Comparison of ENCODE assay signal across 12 cellular contexts in genomic region chr7:112970771-112971170, GRCh38.
A peak's percentile ranks its signal among the peaks of the same experiment; 100 is the strongest.
DNase-seq lines count a peak whose midpoint lies in the region; ATAC-seq and TF ChIP-seq lines count a peak whose summit lies in the region.
"Had no signal": no experiment of that assay in that cellular context is flagged by ENCODE, and none has a peak within 500 bp of the region (broad histone marks: within the 10 kb centered on the region; RNA-seq: fewer than 3 reads in every experiment).

No MANE protein-coding gene starts in this region.

- H3K27me3 ChIP-seq in OCI-LY1 (ENCODE audit: insufficient read depth, low read length), result no peaks in the 10 kb centered on the region
- H3K27me3 ChIP-seq: tibial nerve had no signal

- DNase-seq in Right ventricle myocardium superior, result no peak
- no peak for DNase-seq in cardiac septum (ENCODE audit: low spot score)
- DNase-seq in stimulated activated naive B cell treated with anti-CD40 and anti-IgM and Interleukin-4, amounts not matched to agents 10 μg/mL and 1 μg/mL and 100 μg/mL, for 72 hours, result no peak
- no peak for DNase-seq in activated CD4-positive, alpha-beta T cell treated with anti-CD3 and anti-CD28 coated beads, Interleukin-2, amount 10 ng/mL, durations not matched to agents 7 days and 5 days
- DNase-seq in RPMI8226, result no peak
- DNase-seq: activated CD8-positive, alpha-beta memory T cell treated with anti-CD3 and anti-CD28 coated beads, Interleukin-2, amount 50 U/mL, for 48 hours; GF-D8 had no signal

- H3K27ac Mint-ChIP-seq in stimulated activated naive B cell treated with anti-CD40 and anti-IgM and Interleukin-4, amounts not matched to agents 10 μg/mL and 1 μg/mL and 100 μg/mL, for 72 hours, result no peak overlapping the region
- no peak overlapping the region for H3K27ac Mint-ChIP-seq in activated CD4-positive, alpha-beta T cell treated with anti-CD3 and anti-CD28 coated beads, Interleukin-2, amount 10 ng/mL, durations not matched to agents 7 days and 5 days
- H3K27ac Mint-ChIP-seq: T-helper 1 cell treated with Interleukin-12 subunit alpha and Interleukin-12 subunit beta and Interleukin-4 antibody, amounts not matched to agents 30 μg/mL and 1 μg/mL, for 36 hours had no signal

- POLR2A ChIA-PET in activated CD4-positive, alpha-beta T cell treated with anti-CD3 and anti-CD28 coated beads, Interleukin-2, amount 10 ng/mL, durations not matched to agents 7 days and 5 days (lab: Charles Lee), result no interaction called here

- H3K4me1 Mint-ChIP-seq in stimulated activated naive B cell treated with anti-CD40 and anti-IgM and Interleukin-4, amounts not matched to agents 10 μg/mL and 1 μg/mL and 100 μg/mL, for 72 hours, result no peaks in the 10 kb centered on the region
- H3K4me1 Mint-ChIP-seq in activated CD4-positive, alpha-beta T cell treated with anti-CD3 and anti-CD28 coated beads, Interleukin-2, amount 10 ng/mL, durations not matched to agents 7 days and 5 days, result no peaks in the 10 kb centered on the region

- CTCF ChIA-PET in activated CD4-positive, alpha-beta T cell treated with anti-CD3 and anti-CD28 coated beads, Interleukin-2, amount 10 ng/mL, durations not matched to agents 7 days and 5 days (lab: Charles Lee), result no interaction called here

- no peak overlapping the region for H3K4me3 Mint-ChIP-seq in stimulated activated naive B cell treated with anti-CD40 and anti-IgM and Interleukin-4, amounts not matched to agents 10 μg/mL and 1 μg/mL and 100 μg/mL, for 72 hours
- H3K4me3 Mint-ChIP-seq in activated CD4-positive, alpha-beta T cell treated with anti-CD3 and anti-CD28 coated beads, Interleukin-2, amount 10 ng/mL, durations not matched to agents 7 days and 5 days, result no peak overlapping the region
- H3K4me3 Mint-ChIP-seq: T-helper 1 cell treated with Interleukin-12 subunit alpha and Interleukin-12 subunit beta and Interleukin-4 antibody, amounts not matched to agents 30 μg/mL and 1 μg/mL, for 36 hours had no signal

- 0 out of 2 replicates have a peak, but pooled peaks cover 3% of the 10 kb centered on the region for H3K9me3 ChIP-seq in OCI-LY1 (ENCODE audit: low read length)
- H3K9me3 ChIP-seq: tibial nerve had no signal

- ATAC-seq in Right ventricle myocardium superior (ENCODE audit: poor library complexity), result peak; percentile 26
- peak; percentile 68 for ATAC-seq in HG02870 (IDR thresholded peaks at IDR 0.05; ENCODE audit: unreplicated experiment)
- ATAC-seq in stimulated activated naive B cell treated with anti-CD40 and anti-IgM and Interleukin-4, amounts not matched to agents 10 μg/mL and 1 μg/mL and 100 μg/mL, for 72 hours (replicated peaks), result peak; percentile 51 to 65
- no peak for ATAC-seq in GM19397 (IDR thresholded peaks at IDR 0.05; ENCODE audit: unreplicated experiment)

- no peaks in the 10 kb centered on the region for H3K36me3 Mint-ChIP-seq in stimulated activated naive B cell treated with anti-CD40 and anti-IgM and Interleukin-4, amounts not matched to agents 10 μg/mL and 1 μg/mL and 100 μg/mL, for 72 hours
- no peaks in the 10 kb centered on the region for H3K36me3 Mint-ChIP-seq in activated CD4-positive, alpha-beta T cell treated with anti-CD3 and anti-CD28 coated beads, Interleukin-2, amount 10 ng/mL, durations not matched to agents 7 days and 5 days (ENCODE audit: low read depth)

- H3K79me2 ChIP-seq in OCI-LY1 (ENCODE audit: insufficient read depth, low read length), result no peaks in the 10 kb centered on the region

- peaks cover 11 to 13% of the 10 kb centered on the region in 2 donors for H3K27me3 Mint-ChIP-seq in stimulated activated naive B cell treated with anti-CD40 and anti-IgM and Interleukin-4, amounts not matched to agents 10 μg/mL and 1 μg/mL and 100 μg/mL, for 72 hours
- H3K27me3 Mint-ChIP-seq in activated CD4-positive, alpha-beta T cell treated with anti-CD3 and anti-CD28 coated beads, Interleukin-2, amount 10 ng/mL, durations not matched to agents 7 days and 5 days, result peaks cover 2% of the 10 kb centered on the region

- no peaks in the 10 kb centered on the region for H3F3A ChIP-seq in OCI-LY1 (ENCODE audit: insufficient read depth, low read length)

- H3K4me2 ChIP-seq in OCI-LY1 (ENCODE audit: low read length), result no peak overlapping the region

- TF ChIP-seq CTCF in OCI-LY1 (IDR thresholded peaks at IDR 0.05; ENCODE audit: low read length), result peak; percentile 42

- intact Hi-C loops in Right ventricle myocardium superior (cut with DNase I) (no loop called here), cardiac septum (cut with DNase I) (no loop called here)

- no peak overlapping the region for H3K4me3 ChIP-seq in OCI-LY1 (ENCODE audit: low read depth, low read length, poor library complexity, severe bottlenecking)
- H3K4me3 ChIP-seq: tibial nerve had no signal

- no peak overlapping the region for H2AFZ ChIP-seq in OCI-LY1 (ENCODE audit: low read length)

- H4K20me1 ChIP-seq in OCI-LY1 (ENCODE audit: insufficient read depth, low read length), result no peaks in the 10 kb centered on the region

- H3K9ac ChIP-seq in OCI-LY1 (ENCODE audit: low read length), result no peak overlapping the region

- H3K9me2 ChIP-seq in OCI-LY1 (ENCODE audit: low read depth, low read length), result no peaks in the 10 kb centered on the region

- peaks cover 16% of the 10 kb centered on the region for H3K4me1 ChIP-seq in OCI-LY1 (ENCODE audit: insufficient read depth, low read length, severe bottlenecking)
- H3K4me1 ChIP-seq: tibial nerve had no signal

- H3K36me3 ChIP-seq in OCI-LY1 (ENCODE audit: insufficient read depth, low read length), result no peaks in the 10 kb centered on the region
- H3K36me3 ChIP-seq: tibial nerve had no signal

- H3K9me3 Mint-ChIP-seq in stimulated activated naive B cell treated with anti-CD40 and anti-IgM and Interleukin-4, amounts not matched to agents 10 μg/mL and 1 μg/mL and 100 μg/mL, for 72 hours, result no peaks in the 10 kb centered on the region
- H3K9me3 Mint-ChIP-seq in activated CD4-positive, alpha-beta T cell treated with anti-CD3 and anti-CD28 coated beads, Interleukin-2, amount 10 ng/mL, durations not matched to agents 7 days and 5 days, result no peaks in the 10 kb centered on the region
- H3K9me3 Mint-ChIP-seq: T-helper 1 cell treated with Interleukin-12 subunit alpha and Interleukin-12 subunit beta and Interleukin-4 antibody, amounts not matched to agents 30 μg/mL and 1 μg/mL, for 36 hours had no signal

- no peak overlapping the region for H3K27ac ChIP-seq in OCI-LY1 (ENCODE audit: low read depth, low read length, poor library complexity, severe bottlenecking)
- H3K27ac ChIP-seq: tibial nerve had no signal
